25 cellular contexts compared by ENCODE assay signal in the genomic region with DNA sequence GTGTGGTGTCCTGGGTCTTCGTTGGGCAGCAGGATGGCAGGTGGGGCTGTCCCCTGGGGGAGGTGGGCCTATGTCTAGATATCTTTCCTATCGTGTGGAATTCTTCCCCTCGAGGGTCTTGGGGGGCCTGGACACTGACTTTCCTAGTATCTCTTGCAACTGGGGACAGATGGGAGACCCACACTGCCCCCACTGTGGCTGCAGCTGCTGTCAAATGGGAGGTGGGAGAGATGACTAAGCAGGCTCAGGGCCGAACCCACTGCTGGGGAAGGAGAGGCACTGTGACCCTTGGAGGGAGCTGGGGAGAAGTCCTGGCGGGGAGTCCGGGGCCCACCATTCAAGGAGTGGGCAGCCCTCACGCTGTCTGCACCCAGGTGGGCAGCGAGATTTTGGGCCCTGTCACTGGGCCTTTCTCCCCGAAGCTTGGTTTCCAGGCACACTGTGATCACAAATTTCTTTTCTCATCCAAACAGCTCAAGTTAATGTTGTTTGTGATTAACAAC. TPM values are rescaled to one million over a fixed set of nuclear protein-coding genes. Genes with fewer than 3 reads are reported as not detected.
DNase-seq lines count a peak whose midpoint lies in the region; ATAC-seq, FAIRE-seq and TF ChIP-seq lines count a peak whose summit lies in the region.
"Had no signal": no experiment of that assay in that cellular context is flagged by ENCODE, and none has a peak within 500 bp of the region (broad histone marks: within the 10 kb centered on the region; RNA-seq: fewer than 3 reads in every experiment).

No MANE protein-coding gene starts in this region.

- H3K4me1 ChIP-seq in A549 = peaks cover 45% of the 10 kb centered on the region
- peaks cover 11% of the 10 kb centered on the region; the same call in 1 of the 2 replicates for H3K4me1 ChIP-seq in HUES48 (ENCODE audit: control insufficient read depth, insufficient read depth, low read length)
- peaks cover 8 to 45% (median 32%) of the 10 kb centered on the region in 4 donors for H3K4me1 ChIP-seq in esophagus muscularis mucosa
- H3K4me1 ChIP-seq in neuronal stem cell (ENCODE audit: control insufficient read depth in 2 of 2, insufficient read depth in 1 of 2, low read depth in 1 of 2, low read length in 2 of 2) = peaks cover 9 to 11% of the 10 kb centered on the region in 2 donors
- H3K4me1 ChIP-seq: psoas muscle had no signal

- CTCF ChIA-PET in A549 (lab: Yijun Ruan, JAX) = interaction anchor here (0.6 to 2.6 kb wide), 6 partner anchors 11 to 103 kb away, joined by 3 to 12 read pairs (median 4); no protein-coding TSS in a partner anchor

- peak overlapping the region; percentile 85 for H3K18ac ChIP-seq in neuronal stem cell (ENCODE audit: low read length)

- H2AFZ ChIP-seq in neuronal stem cell (ENCODE audit: low read length) = no peak overlapping the region

- H3K9me3 ChIP-seq in A549 (peaks cover 10% of the 10 kb centered on the region; the same call in 2 of the 3 replicates), HUES48 (ENCODE audit: control insufficient read depth, insufficient read depth, low read length) (no peaks in the 10 kb centered on the region), esophagus muscularis mucosa (peaks cover 0 to 8% (median 3%) of the 10 kb centered on the region in 4 donors), neuronal stem cell (replicated peaks in 1 of 2; ENCODE audit: control insufficient read depth in 2 of 2, insufficient read depth in 1 of 2, low read depth in 1 of 2, low read length in 2 of 2) (peaks cover 2 to 4% of the 10 kb centered on the region in 2 donors)
- H3K9me3 ChIP-seq: ascending aorta, neutrophil, psoas muscle had no signal

- H2BK15ac ChIP-seq in neuronal stem cell (ENCODE audit: low read length) = no peak overlapping the region

- POLR2A ChIA-PET in A549 (lab: Yijun Ruan, JAX) = no interaction called here

- no peak overlapping the region for H3K4me2 ChIP-seq in A549
- no peak overlapping the region for H3K4me2 ChIP-seq in neuronal stem cell (ENCODE audit: insufficient read depth, low read length, poor library complexity, severe bottlenecking)

- 75% methylated on average over 9 of the region's 9 CpGs for WGBS in A549 (ENCODE audit: missing lambda C conversion rate)
- 85% methylated on average over 5 of the region's 9 CpGs for WGBS in esophagus muscularis mucosa
- no CpG with 5 or more reads among the region's 9 CpGs for WGBS in neuronal stem cell (ENCODE audit: extremely low coverage in 2 of 2, insufficient read length in 2 of 2, insufficient replicate concordance in 1 of 2), 2 donors

- TF ChIP-seq POLR2A in A549 (IDR thresholded peaks at IDR 0.05; ENCODE audit: low read length) = no peak
- no peak for TF ChIP-seq POLR2A in esophagus muscularis mucosa (IDR thresholded peaks at IDR 0.05; ENCODE audit: low read depth)

- ATAC-seq in A549 = no peak
- no peak for ATAC-seq in GM19397 (IDR thresholded peaks at IDR 0.05; ENCODE audit: unreplicated experiment)
- no peak for ATAC-seq in HG03045 (IDR thresholded peaks at IDR 0.05; ENCODE audit: unreplicated experiment)
- ATAC-seq: activated CD8-positive, alpha-beta memory T cell treated with anti-CD3 and anti-CD28 coated beads, Interleukin-2, amount 10 ng/mL, durations not matched to agents 7 days and 5 days; activated T-cell treated with anti-CD3 and anti-CD28 coated beads, Interleukin-2, amount 50 U/mL, for 72 hours; psoas muscle had no signal

- H3K23ac ChIP-seq in neuronal stem cell (ENCODE audit: low read depth, low read length, poor library complexity) = no peak overlapping the region

- TF ChIP-seq RAD21 in A549 (conservative IDR thresholded peaks at IDR 0.05 in 1 of 2, IDR thresholded peaks at IDR 0.05 in 1 of 2) = no peak

- H2AK5ac ChIP-seq in neuronal stem cell (ENCODE audit: low read depth, low read length) = peak overlapping the region; percentile 47

- no peak overlapping the region for H4K8ac ChIP-seq in neuronal stem cell (ENCODE audit: low read depth, low read length)

- H3K4me3 ChIP-seq in A549 = no peak overlapping the region
- H3K4me3 ChIP-seq in HUES48 (ENCODE audit: low read depth, low read length) = no peak overlapping the region
- no peak overlapping the region for H3K4me3 ChIP-seq in esophagus muscularis mucosa
- no peak overlapping the region for H3K4me3 ChIP-seq in neuronal stem cell (ENCODE audit: low read length in 2 of 2)
- H3K4me3 ChIP-seq: ascending aorta, BLaER1, dorsolateral prefrontal cortex, psoas muscle had no signal

- no peak overlapping the region for H2BK5ac ChIP-seq in neuronal stem cell (ENCODE audit: low read length)

- intact Hi-C loops in esophagus muscularis mucosa (cut with DNase I) = no loop called here

- DNase-seq in A549 (ENCODE audit: low read depth in 1 of 2, low spot score in 1 of 2) = no peak
- no peak for DNase-seq in esophagus muscularis mucosa (ENCODE audit: extremely low spot score)
- DNase-seq in neuronal stem cell (ENCODE audit: low spot score) = no peak
- DNase-seq in kidney glomerular epithelial cell (lab: John Stamatoyannopoulos, UW) = no peak
- no peak for DNase-seq in activated naive CD4-positive, alpha-beta T cell (lab: John Stamatoyannopoulos, UW)
- DNase-seq: activated CD4-positive, alpha-beta T cell treated with anti-CD3 and anti-CD28 coated beads for 48 hours; activated CD8-positive, alpha-beta memory T cell treated with anti-CD3 and anti-CD28 coated beads, Interleukin-2, amount 10 ng/mL, durations not matched to agents 7 days and 5 days; activated naive CD4-positive, alpha-beta T cell treated with anti-CD3 and anti-CD28 coated beads, Interleukin-2, amount 10 ng/mL, durations not matched to agents 7 days and 5 days; activated T-cell treated with anti-CD3 and anti-CD28 coated beads, Interleukin-2, amount 50 U/mL, for 72 hours; dorsolateral prefrontal cortex; GF-D8; KG1; MV-4-11; NCI-H187; NCI-H526 treated with DMSO at 0.1 percent for 48 hours; small intestine; T-helper 2 cell had no signal

- H3K4ac ChIP-seq in neuronal stem cell (ENCODE audit: low read length) = no peak overlapping the region

- TF ChIP-seq CTCF in A549 (IDR thresholded peaks at IDR 0.05) (no peak), esophagus muscularis mucosa (IDR thresholded peaks at IDR 0.05) (no peak)

- H2BK12ac ChIP-seq in neuronal stem cell (ENCODE audit: low read length) = no peak overlapping the region

- H3K36me3 ChIP-seq in HUES48 (ENCODE audit: control insufficient read depth, insufficient read depth, low read length) (no peaks in the 10 kb centered on the region), esophagus muscularis mucosa (no peaks in the 10 kb centered on the region), neuronal stem cell (replicated peaks in 1 of 2; ENCODE audit: control insufficient read depth in 2 of 2, insufficient read depth in 2 of 2, low read length in 2 of 2) (no peaks in the 10 kb centered on the region)
- H3K36me3 ChIP-seq: ascending aorta, BLaER1, neutrophil had no signal

- peak overlapping the region; percentile 2 to 86; a peak in 3 of 6 replicates for H3K27ac ChIP-seq in A549
- H3K27ac ChIP-seq in HUES48 (ENCODE audit: low read depth, low read length) = peak overlapping the region; percentile 43
- peak overlapping the region; percentile 49 to 69 (median 60) for H3K27ac ChIP-seq in esophagus muscularis mucosa (replicated peaks in 1 of 4)
- H3K27ac ChIP-seq in neuronal stem cell (replicated peaks; ENCODE audit: low read length) = no peak overlapping the region
- H3K27ac ChIP-seq: BLaER1, dorsolateral prefrontal cortex, neutrophil, psoas muscle had no signal

- H3K14ac ChIP-seq in neuronal stem cell (ENCODE audit: low read length) = no peak overlapping the region

- H3K79me1 ChIP-seq in neuronal stem cell (ENCODE audit: low read depth, low read length) = no peaks in the 10 kb centered on the region

- H4K91ac ChIP-seq in neuronal stem cell (ENCODE audit: low read depth, low read length, poor library complexity) = no peak overlapping the region

- H3K27me3 ChIP-seq in HUES48 (ENCODE audit: control insufficient read depth, insufficient read depth, low read length) = peaks cover 20% of the 10 kb centered on the region
- H3K27me3 ChIP-seq in esophagus muscularis mucosa = peaks cover 0 to 43% (median 8%) of the 10 kb centered on the region in 4 donors
- H3K27me3 ChIP-seq in neuronal stem cell (ENCODE audit: control insufficient read depth in 3 of 3, insufficient read depth in 3 of 3, low read depth in 1 of 3, low read length in 3 of 3) = peaks cover 0 to 30% (median 23%) of the 10 kb centered on the region in 3 experiments
- H3K27me3 ChIP-seq: ascending aorta had no signal

- FAIRE-seq in A549 (lab: Jason Lieb, UNC) = no peak
- FAIRE-seq: RCC 7860, small intestine had no signal

- H3K9ac ChIP-seq in HUES48 (ENCODE audit: low read depth, low read length) = no peak overlapping the region
- H3K9ac ChIP-seq in neuronal stem cell (ENCODE audit: low read depth, low read length, poor library complexity) = peak overlapping the region; percentile 18
- H3K9ac ChIP-seq: BLaER1 had no signal

- no peak overlapping the region for H2BK120ac ChIP-seq in neuronal stem cell (ENCODE audit: low read depth, low read length)

- TF ChIP-seq EP300 in A549 (IDR thresholded peaks at IDR 0.05) = no peak
- TF ChIP-seq EP300 in esophagus muscularis mucosa (IDR thresholded peaks at IDR 0.05) = no peak

TF ChIP-seq in A549, 52 proteins besides CTCF, POLR2A, EP300 and RAD21 (continues in another document):
- no peak for TF ChIP-seq NR3C1 (IDR thresholded peaks at IDR 0.05)
- no peak for TF ChIP-seq CBX2 (IDR thresholded peaks at IDR 0.05; ENCODE audit: borderline replicate concordance, low read depth)
- TF ChIP-seq, protein P1, sequence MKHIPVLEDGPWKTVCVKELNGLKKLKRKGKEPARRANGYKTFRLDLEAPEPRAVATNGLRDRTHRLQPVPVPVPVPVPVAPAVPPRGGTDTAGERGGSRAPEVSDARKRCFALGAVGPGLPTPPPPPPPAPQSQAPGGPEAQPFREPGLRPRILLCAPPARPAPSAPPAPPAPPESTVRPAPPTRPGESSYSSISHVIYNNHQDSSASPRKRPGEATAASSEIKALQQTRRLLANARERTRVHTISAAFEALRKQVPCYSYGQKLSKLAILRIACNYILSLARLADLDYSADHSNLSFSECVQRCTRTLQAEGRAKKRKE (CRISPR knock-in tag; IDR thresholded peaks at IDR 0.05; ENCODE audit: low read depth) = no peak
- TF ChIP-seq MAFK (IDR thresholded peaks at IDR 0.05; ENCODE audit: partially characterized antibody) = no peak
- no peak for TF ChIP-seq HOXB5 (CRISPR knock-in tag; IDR thresholded peaks at IDR 0.05)
- no peak for TF ChIP-seq MYC (IDR thresholded peaks at IDR 0.05; ENCODE audit: borderline replicate concordance, low read length)
- TF ChIP-seq MAZ (IDR thresholded peaks at IDR 0.05; ENCODE audit: borderline replicate concordance, low read depth, low read length) = no peak
- no peak for TF ChIP-seq RCOR1 (IDR thresholded peaks at IDR 0.05; ENCODE audit: low read depth, low read length)

RNA-seq across cellular contexts. Expression of a gene that starts 2.9 kb away (rescaled TPM):
- 1.1 and 1.3 TPM in 2 replicates for polyA plus RNA-seq in A549 (2011; rRNA removed)
- 1.7 and 2.7 TPM in 2 replicates for polyA plus RNA-seq in A549 (2012; cell fraction: cytosol; rRNA removed)
- 5.7 and 7.7 TPM in 2 replicates for polyA plus RNA-seq in A549 (2012; cell fraction: nucleus; rRNA removed)
- 1.6 to 2.7 TPM (median 2.6 TPM) in 3 replicates for polyA plus RNA-seq in A549 (2017; fragmentation: RNase III; extraction: RNeasy Plus Mini Kit Qiagen cat#74134 plus additional on column Dnase treatment)
- polyA minus RNA-seq in A549 (2011; rRNA and poly(A)+ RNA removed) = 0.74 and 1.2 TPM in 2 replicates
- 100 to 1,000 TPM; 130 to 244 (median 136) TPM for total RNA-seq in esophagus muscularis mucosa
- polyA plus RNA-seq in neuronal stem cell (2013, experiment 1 of 2) = 12.1 TPM
- 12.3 TPM for polyA plus RNA-seq in neuronal stem cell (2013, experiment 2 of 2)
